In the genomic region with DNA sequence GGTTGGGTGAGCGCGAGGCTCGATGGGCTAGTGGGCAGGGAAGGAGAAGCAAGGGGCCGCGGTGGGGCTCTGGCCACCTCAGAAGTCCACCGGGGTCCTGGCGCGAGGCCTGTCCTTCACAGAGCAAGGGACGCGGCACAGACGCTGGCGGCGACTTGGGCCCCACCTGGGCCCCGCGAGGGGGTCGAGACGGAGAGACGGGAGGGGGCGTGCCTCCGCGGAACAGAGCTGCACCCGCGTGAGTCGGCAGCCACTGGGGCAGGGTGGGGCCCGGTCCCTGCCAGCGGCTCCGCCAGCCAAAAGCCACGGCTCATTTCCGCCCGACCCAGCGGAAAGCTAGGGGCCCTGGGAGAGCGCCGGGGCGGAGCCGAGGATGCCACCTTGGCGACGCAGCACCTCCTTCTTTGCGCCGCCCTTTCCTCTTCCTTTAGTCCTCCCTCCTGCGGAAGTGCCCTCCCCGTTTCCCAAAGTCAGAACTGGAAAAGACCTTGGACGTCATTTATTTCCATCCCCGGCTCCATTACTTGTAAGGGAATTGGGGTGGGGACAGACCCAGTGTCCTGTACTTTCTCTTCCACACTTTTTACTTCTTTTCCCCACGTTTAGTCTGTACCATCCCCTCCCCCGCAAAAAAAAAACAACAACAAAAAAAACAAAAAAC, we compare ENCODE assay signal across 1 cellular context.
TF ChIP-seq lines count a peak whose summit lies in the region.

TSS of gene CUL7 (minus strand) at position 307 of the 661 bp plus-strand sequence. CDS start 1,063 bp downstream, outside the sequence.

TF ChIP-seq in A549, 52 proteins besides CTCF, POLR2A, EP300 and RAD21 (continued from another document):
- no peak for TF ChIP-seq E2F6 (IDR thresholded peaks at IDR 0.05; ENCODE audit: borderline replicate concordance, low read depth)
- no peak for TF ChIP-seq ZC3H11A (IDR thresholded peaks at IDR 0.05)
- no peak for TF ChIP-seq CHD2 (IDR thresholded peaks at IDR 0.05; ENCODE audit: low read length, partially characterized antibody)
- TF ChIP-seq, protein P1, sequence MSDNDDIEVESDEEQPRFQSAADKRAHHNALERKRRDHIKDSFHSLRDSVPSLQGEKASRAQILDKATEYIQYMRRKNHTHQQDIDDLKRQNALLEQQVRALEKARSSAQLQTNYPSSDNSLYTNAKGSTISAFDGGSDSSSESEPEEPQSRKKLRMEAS (IDR thresholded peaks at IDR 0.05), result peak; percentile 62
- TF ChIP-seq HOXA7 (CRISPR knock-in tag; IDR thresholded peaks at IDR 0.05), result no peak
- TF ChIP-seq RFX5 (IDR thresholded peaks at IDR 0.05), result no peak
- peak; percentile 86; the same call in 1 of the 2 replicates for TF ChIP-seq TFCP2L1 (CRISPR knock-in tag; IDR thresholded peaks at IDR 0.05)
- TF ChIP-seq USF2 (IDR thresholded peaks at IDR 0.05), result no peak
- TF ChIP-seq CHD4 (IDR thresholded peaks at IDR 0.05; ENCODE audit: borderline replicate concordance), result no peak
- TF ChIP-seq HOXB13 (CRISPR knock-in tag; IDR thresholded peaks at IDR 0.05; ENCODE audit: low read depth), result no peak
- peak; percentile 62; the same call in 1 of the 2 replicates for TF ChIP-seq MAZ (IDR thresholded peaks at IDR 0.05; ENCODE audit: borderline replicate concordance, low read depth, low read length)
- peak; percentile 79 to 87; a peak in 3 of 5 replicates for TF ChIP-seq JUN (IDR thresholded peaks at IDR 0.05)
- TF ChIP-seq ZSCAN20 (CRISPR knock-in tag; IDR thresholded peaks at IDR 0.05), result no peak
- TF ChIP-seq ZFP36 (IDR thresholded peaks at IDR 0.05; ENCODE audit: borderline replicate concordance, partially characterized antibody), result no peak
- TF ChIP-seq SMC3 (IDR thresholded peaks at IDR 0.05), result no peak
- no peak for TF ChIP-seq POLR2AphosphoS2 (conservative IDR thresholded peaks at IDR 0.05; ENCODE audit: low read length)
- TF ChIP-seq HEYL (CRISPR knock-in tag; IDR thresholded peaks at IDR 0.05), result no peak
- TF ChIP-seq KDM5A (IDR thresholded peaks at IDR 0.05), result no peak
- no peak for TF ChIP-seq NFE2L2 (conservative IDR thresholded peaks at IDR 0.05; ENCODE audit: low read length)
- no peak for TF ChIP-seq RARB (CRISPR knock-in tag; IDR thresholded peaks at IDR 0.05)
- TF ChIP-seq BHLHE40 (IDR thresholded peaks at IDR 0.05; ENCODE audit: low read depth, low read length), result no peak
- peak; percentile 41; the same call in 1 of the 2 replicates for TF ChIP-seq TP53 (CRISPR knock-in tag; IDR thresholded peaks at IDR 0.05)
- TF ChIP-seq GATA3 (IDR thresholded peaks at IDR 0.05; ENCODE audit: borderline replicate concordance), result peak; percentile 21; the same call in 1 of the 2 replicates
- TF ChIP-seq SREBF2 (IDR thresholded peaks at IDR 0.05), result no peak
- no peak for TF ChIP-seq FOXS1 (CRISPR knock-in tag; IDR thresholded peaks at IDR 0.05)
- TF ChIP-seq MYC (IDR thresholded peaks at IDR 0.05; ENCODE audit: borderline replicate concordance, low read length), result no peak
- no peak for TF ChIP-seq ELK1 (IDR thresholded peaks at IDR 0.05; ENCODE audit: low read depth, low read length)
- TF ChIP-seq ESRRA (IDR thresholded peaks at IDR 0.05; ENCODE audit: borderline replicate concordance, low read length), result no peak
- no peak for TF ChIP-seq REST (IDR thresholded peaks at IDR 0.05)
- no peak for TF ChIP-seq JUNB (IDR thresholded peaks at IDR 0.05)
TF ChIP-seq in A549: peak in this region for 10.
